25 cellular contexts compared by ENCODE assay signal in the genomic region with DNA sequence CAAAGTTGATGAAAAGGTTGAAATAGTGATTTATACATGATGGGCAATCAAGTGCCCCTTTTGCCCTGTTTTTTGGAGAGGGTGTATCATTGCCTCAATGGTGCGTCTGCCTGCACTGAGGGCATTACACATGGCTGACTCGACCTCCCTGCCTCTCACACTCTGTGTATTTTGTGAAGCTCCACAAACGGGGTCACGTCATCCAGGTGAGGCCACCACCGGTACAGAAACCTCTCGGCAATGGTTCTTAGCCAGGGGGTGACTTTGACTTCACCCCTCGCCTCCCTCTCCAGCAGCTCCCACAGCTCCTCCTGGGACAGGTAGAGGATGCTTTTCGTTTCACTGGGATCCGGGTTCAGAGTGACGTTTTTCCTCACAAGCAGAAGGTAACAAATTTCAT. TPM values are rescaled to one million over a fixed set of nuclear protein-coding genes. Genes with fewer than 3 reads are reported as not detected.
DNase-seq lines count a peak whose midpoint lies in the region; ATAC-seq, FAIRE-seq and TF ChIP-seq lines count a peak whose summit lies in the region.
"Had no signal": no experiment of that assay in that cellular context is flagged by ENCODE, and none has a peak within 500 bp of the region (broad histone marks: within the 10 kb centered on the region; RNA-seq: fewer than 3 reads in every experiment).

No MANE protein-coding gene starts in this region.

- no peak for ATAC-seq in activated T-cell treated with anti-CD3 and anti-CD28 coated beads, Interleukin-2, amount 50 U/mL, for 4 hours
- no peak for ATAC-seq in A549
- no peak for ATAC-seq in PC-3
- ATAC-seq in naive thymus-derived CD4-positive, alpha-beta T cell = no peak

- no peak overlapping the region for H3K4me3 ChIP-seq in A549
- no peak overlapping the region for H3K4me3 ChIP-seq in PC-3 (ENCODE audit: low read length)
- no peak overlapping the region for H3K4me3 ChIP-seq in naive thymus-derived CD4-positive, alpha-beta T cell (ENCODE audit: low read length)
- H3K4me3 ChIP-seq in mesendoderm (ENCODE audit: low read length) = no peak overlapping the region

- H3K18ac ChIP-seq in mesendoderm (ENCODE audit: low read length) = no peak overlapping the region

- H3K4ac ChIP-seq in mesendoderm (ENCODE audit: low read depth, low read length) = no peak overlapping the region

- POLR2A ChIA-PET in A549 (lab: Yijun Ruan, JAX) = no interaction called here
- POLR2A ChIA-PET in PC-3 (lab: Charles Lee; ENCODE audit: unreplicated experiment) = no interaction called here
- POLR2A ChIA-PET in naive thymus-derived CD4-positive, alpha-beta T cell (lab: Charles Lee) = interaction anchor here (0.6 kb wide), 1 partner anchor 29 kb away, joined by 3 read pairs; no protein-coding TSS in a partner anchor

- TF ChIP-seq POLR2A in A549 (IDR thresholded peaks at IDR 0.05; ENCODE audit: low read length) = no peak

- H2BK120ac ChIP-seq in mesendoderm (ENCODE audit: low read depth, low read length) = no peak overlapping the region

- no peaks in the 10 kb centered on the region for H3K79me1 ChIP-seq in mesendoderm (ENCODE audit: low read length)

- FAIRE-seq in A549 (lab: Jason Lieb, UNC) = no peak

- no peak overlapping the region for H3K4me3 Mint-ChIP-seq in activated T-cell treated with anti-CD3 and anti-CD28 coated beads, Interleukin-2, amount 50 U/mL, for 24 hours
- H3K4me3 Mint-ChIP-seq in activated T-cell treated with anti-CD3 and anti-CD28 coated beads, Interleukin-2, amount 50 U/mL, for 4 hours = no peak overlapping the region
- peak overlapping the region; percentile 79 for H3K4me3 Mint-ChIP-seq in endothelial cell (ENCODE audit: unreplicated experiment)
- no peak overlapping the region for H3K4me3 Mint-ChIP-seq in naive thymus-derived CD4-positive, alpha-beta T cell
- H3K4me3 Mint-ChIP-seq: CD4-positive, CD25-positive, alpha-beta regulatory T cell; HFFc6 had no signal

- H3K79me2 ChIP-seq in PC-3 (ENCODE audit: low read length) (no peaks in the 10 kb centered on the region), mesendoderm (ENCODE audit: control insufficient read depth, insufficient read depth, low read length) (no peaks in the 10 kb centered on the region)

- no peak overlapping the region for H4K8ac ChIP-seq in mesendoderm (ENCODE audit: low read depth, low read length)

- intact Hi-C loops in PC-3 (cut with micrococcal nuclease) = no loop called here
- intact Hi-C loops in naive thymus-derived CD4-positive, alpha-beta T cell (cut with micrococcal nuclease) = no loop called here

- H3K27ac Mint-ChIP-seq in activated T-cell treated with anti-CD3 and anti-CD28 coated beads, Interleukin-2, amount 50 U/mL, for 24 hours = peak overlapping the region; percentile 35
- H3K27ac Mint-ChIP-seq in endothelial cell (ENCODE audit: unreplicated experiment) = no peak overlapping the region
- H3K27ac Mint-ChIP-seq in naive thymus-derived CD4-positive, alpha-beta T cell = peak overlapping the region in 3 of 9 donors; percentile 2 to 50 (median 47)
- H3K27ac Mint-ChIP-seq: CD4-positive, CD25-positive, alpha-beta regulatory T cell; HFFc6 had no signal

- no peak overlapping the region for H3K56ac ChIP-seq in mesendoderm (ENCODE audit: low read length)

- no peaks in the 10 kb centered on the region for H3K27me3 ChIP-seq in PC-3 (ENCODE audit: low read length)
- H3K27me3 ChIP-seq in naive thymus-derived CD4-positive, alpha-beta T cell (ENCODE audit: control insufficient read depth in 2 of 2, insufficient read depth in 2 of 2, low read length in 2 of 2) = no peaks in the 10 kb centered on the region
- no peaks in the 10 kb centered on the region for H3K27me3 ChIP-seq in mesendoderm (ENCODE audit: insufficient read depth, low read length, poor library complexity)
- H3K27me3 ChIP-seq: BE2C had no signal

- no peak overlapping the region for H4K5ac ChIP-seq in mesendoderm (ENCODE audit: low read length)

- H3K4me1 ChIP-seq in A549 = no peaks in the 10 kb centered on the region
- no peaks in the 10 kb centered on the region for H3K4me1 ChIP-seq in PC-3 (ENCODE audit: insufficient read depth, low read length)
- H3K4me1 ChIP-seq in naive thymus-derived CD4-positive, alpha-beta T cell (ENCODE audit: control insufficient read depth in 2 of 2, insufficient read depth in 2 of 2, low read length in 2 of 2) = no peaks in the 10 kb centered on the region
- no peaks in the 10 kb centered on the region for H3K4me1 ChIP-seq in mesendoderm (ENCODE audit: control insufficient read depth, low read depth, low read length)
- H3K4me1 ChIP-seq: BE2C had no signal

- no peak overlapping the region for H2BK15ac ChIP-seq in mesendoderm (replicated peaks; ENCODE audit: low read depth)

- no peak overlapping the region for H2AFZ ChIP-seq in PC-3 (ENCODE audit: low read length)

- H3K9me2 ChIP-seq in PC-3 (replicated peaks; ENCODE audit: low read length) = no peaks in the 10 kb centered on the region

- no peak overlapping the region for H3K27ac ChIP-seq in A549
- H3K27ac ChIP-seq in PC-3 (ENCODE audit: low read length) = no peak overlapping the region
- no peak overlapping the region for H3K27ac ChIP-seq in naive thymus-derived CD4-positive, alpha-beta T cell (ENCODE audit: low read depth, low read length)
- H3K27ac ChIP-seq in mesendoderm (ENCODE audit: low read depth, low read length) = no peak overlapping the region

- WGBS in A549 (ENCODE audit: missing lambda C conversion rate) = 92% methylated on average over 10 of the region's 10 CpGs
- no CpG with 5 or more reads among the region's 10 CpGs for WGBS in mesendoderm (ENCODE audit: extremely low coverage, insufficient coverage, low lambda C conversion rate)

- DNase-seq in activated T-cell treated with anti-CD3 and anti-CD28 coated beads, Interleukin-2, amount 50 U/mL, for 24 hours = no peak
- DNase-seq in activated T-cell treated with anti-CD3 and anti-CD28 coated beads, Interleukin-2, amount 50 U/mL, for 4 hours = no peak
- no peak for DNase-seq in A549 (ENCODE audit: low read depth in 1 of 2, low spot score in 1 of 2)
- no peak for DNase-seq in PC-3
- DNase-seq in endothelial cell (ENCODE audit: low spot score) = no peak
- no peak for DNase-seq in NCI-H146 (lab: John Stamatoyannopoulos, UW)
- no peak for DNase-seq in naive thymus-derived CD4-positive, alpha-beta T cell
- no peak for DNase-seq in mesendoderm
- DNase-seq: 8988T; BE2C; CD4-positive, CD25-positive, alpha-beta regulatory T cell; DMS153; GF-D8; H7; HFFc6; KBM-7; NCI-H1105 treated with DMSO at 0.1 percent for 48 hours; NCI-H1694 treated with DMSO at 0.1 percent for 48 hours; NCI-H2107; NCI-H2227 treated with DMSO at 0.1 percent for 48 hours; NCI-H510A treated with DMSO at 0.1 percent for 48 hours; NCI-H774; SHP77 had no signal

- no peak for TF ChIP-seq RAD21 in A549 (conservative IDR thresholded peaks at IDR 0.05 in 1 of 2, IDR thresholded peaks at IDR 0.05 in 1 of 2)

- TF ChIP-seq CTCF in A549 (IDR thresholded peaks at IDR 0.05) (no peak), PC-3 (conservative IDR thresholded peaks at IDR 0.05; ENCODE audit: low read depth, low read length) (no peak), endothelial cell (IDR thresholded peaks at IDR 0.05; ENCODE audit: unreplicated experiment) (no peak)

- H3K9me3 ChIP-seq in A549 (no peaks in the 10 kb centered on the region), PC-3 (ENCODE audit: low read length) (no peaks in the 10 kb centered on the region)
- no peaks in the 10 kb centered on the region for H3K9me3 ChIP-seq in naive thymus-derived CD4-positive, alpha-beta T cell (ENCODE audit: control insufficient read depth in 2 of 3, low read length in 3 of 3)
- H3K9me3 ChIP-seq: BE2C had no signal

- H3K36me3 ChIP-seq in PC-3 (ENCODE audit: low read depth, low read length) = peaks cover 10% of the 10 kb centered on the region
- peaks cover 10 to 46% (median 19%) of the 10 kb centered on the region in 3 experiments for H3K36me3 ChIP-seq in naive thymus-derived CD4-positive, alpha-beta T cell (ENCODE audit: control insufficient read depth in 2 of 3, insufficient read depth in 3 of 3, low read length in 3 of 3)
- peaks cover 26% of the 10 kb centered on the region for H3K36me3 ChIP-seq in mesendoderm (ENCODE audit: control insufficient read depth, insufficient read depth, low read length)

- no peak overlapping the region for H2AK5ac ChIP-seq in mesendoderm (ENCODE audit: low read length)

- no peaks in the 10 kb centered on the region for H3K9me3 Mint-ChIP-seq in activated T-cell treated with anti-CD3 and anti-CD28 coated beads, Interleukin-2, amount 50 U/mL, for 24 hours
- no peaks in the 10 kb centered on the region for H3K9me3 Mint-ChIP-seq in activated T-cell treated with anti-CD3 and anti-CD28 coated beads, Interleukin-2, amount 50 U/mL, for 4 hours
- no peaks in the 10 kb centered on the region for H3K9me3 Mint-ChIP-seq in endothelial cell (ENCODE audit: unreplicated experiment)
- no peaks in the 10 kb centered on the region for H3K9me3 Mint-ChIP-seq in naive thymus-derived CD4-positive, alpha-beta T cell
- H3K9me3 Mint-ChIP-seq: CD4-positive, CD25-positive, alpha-beta regulatory T cell; HFFc6 had no signal

- H3K4me2 ChIP-seq in A549 (no peak overlapping the region), PC-3 (ENCODE audit: low read length) (no peak overlapping the region), mesendoderm (ENCODE audit: low read length) (no peak overlapping the region)

- no peak overlapping the region for H2BK5ac ChIP-seq in mesendoderm (ENCODE audit: low read length)

- CTCF ChIA-PET in A549 (lab: Yijun Ruan, JAX) = interaction anchor here (1.1 to 2.8 kb wide), 2 partner anchors 11 to 17 kb away, joined by 4 to 6 read pairs; no protein-coding TSS in a partner anchor
- CTCF ChIA-PET in PC-3 (lab: Charles Lee) = no interaction called here
- CTCF ChIA-PET in naive thymus-derived CD4-positive, alpha-beta T cell (lab: Charles Lee) = no interaction called here

- no peak for TF ChIP-seq EP300 in A549 (IDR thresholded peaks at IDR 0.05)

- H4K20me1 ChIP-seq in PC-3 (ENCODE audit: low read length) = no peaks in the 10 kb centered on the region

- no peaks in the 10 kb centered on the region for H3F3A ChIP-seq in PC-3 (ENCODE audit: low read length, unreplicated experiment)

- no peak overlapping the region for H3K9ac ChIP-seq in PC-3 (ENCODE audit: low read length)
- H3K9ac ChIP-seq in mesendoderm (ENCODE audit: low read length) = no peak overlapping the region

- no peak overlapping the region for H3K23ac ChIP-seq in mesendoderm (ENCODE audit: low read length)

- no peaks in the 10 kb centered on the region for H3K27me3 Mint-ChIP-seq in activated T-cell treated with anti-CD3 and anti-CD28 coated beads, Interleukin-2, amount 50 U/mL, for 24 hours
- H3K27me3 Mint-ChIP-seq in activated T-cell treated with anti-CD3 and anti-CD28 coated beads, Interleukin-2, amount 50 U/mL, for 4 hours (ENCODE audit: low read depth) = no peaks in the 10 kb centered on the region
- H3K27me3 Mint-ChIP-seq in endothelial cell (ENCODE audit: unreplicated experiment) = no peaks in the 10 kb centered on the region
- no peaks in the 10 kb centered on the region for H3K27me3 Mint-ChIP-seq in naive thymus-derived CD4-positive, alpha-beta T cell
- H3K27me3 Mint-ChIP-seq: CD4-positive, CD25-positive, alpha-beta regulatory T cell had no signal

- no peaks in the 10 kb centered on the region for H3K4me1 Mint-ChIP-seq in activated T-cell treated with anti-CD3 and anti-CD28 coated beads, Interleukin-2, amount 50 U/mL, for 24 hours (ENCODE audit: low read depth)
- H3K4me1 Mint-ChIP-seq in activated T-cell treated with anti-CD3 and anti-CD28 coated beads, Interleukin-2, amount 50 U/mL, for 4 hours (ENCODE audit: low read depth) = no peaks in the 10 kb centered on the region
- H3K4me1 Mint-ChIP-seq in endothelial cell (ENCODE audit: unreplicated experiment) = no peaks in the 10 kb centered on the region
- no peaks in the 10 kb centered on the region for H3K4me1 Mint-ChIP-seq in naive thymus-derived CD4-positive, alpha-beta T cell
- H3K4me1 Mint-ChIP-seq: CD4-positive, CD25-positive, alpha-beta regulatory T cell had no signal

- BruUV-seq in PC-3 (replicated peaks; lab: Mats Ljungman, UMichigan) = TSS peak; percentile 6

- peaks cover 88% of the 10 kb centered on the region for H3K36me3 Mint-ChIP-seq in activated T-cell treated with anti-CD3 and anti-CD28 coated beads, Interleukin-2, amount 50 U/mL, for 24 hours (ENCODE audit: low read depth)
- H3K36me3 Mint-ChIP-seq in activated T-cell treated with anti-CD3 and anti-CD28 coated beads, Interleukin-2, amount 50 U/mL, for 4 hours (ENCODE audit: insufficient read depth) = peaks cover 48% of the 10 kb centered on the region
- peaks cover 38% of the 10 kb centered on the region for H3K36me3 Mint-ChIP-seq in endothelial cell (ENCODE audit: low read depth, unreplicated experiment)
- peaks cover 11 to 46% (median 14%) of the 10 kb centered on the region in 5 donors for H3K36me3 Mint-ChIP-seq in naive thymus-derived CD4-positive, alpha-beta T cell

RNA-seq across cellular contexts. Expression of a gene that starts 6.3 kb away (rescaled TPM):
- not detected for total RNA-seq in activated T-cell treated with anti-CD3 and anti-CD28 coated beads, Interleukin-2, amount 50 U/mL, for 4 hours
- polyA plus RNA-seq in A549 (2011; rRNA removed) (not detected in 2 replicates), A549 (2017; fragmentation: RNase III; extraction: RNeasy Plus Mini Kit Qiagen cat#74134 plus additional on column Dnase treatment) (not detected in 3 replicates)
- polyA plus RNA-seq in A549 (2012; cell fraction: cytosol; rRNA removed) = not detected in 2 replicates
- not detected in 2 replicates for polyA plus RNA-seq in A549 (2012; cell fraction: nucleus; rRNA removed)
- polyA minus RNA-seq in A549 (2011; rRNA and poly(A)+ RNA removed) = not detected in 2 replicates
- total RNA-seq in PC-3 (2014; rRNA removed) (not detected in 2 replicates), endothelial cell (ENCODE audit: unreplicated experiment) (not detected)
- total RNA-seq in naive thymus-derived CD4-positive, alpha-beta T cell = not detected
- polyA plus RNA-seq in naive thymus-derived CD4-positive, alpha-beta T cell = not detected
- polyA plus RNA-seq in mesendoderm (2013, experiment 1 of 2) = not detected
- polyA plus RNA-seq in mesendoderm (2013, experiment 2 of 2) = not detected
- total RNA-seq: CD4-positive, CD25-positive, alpha-beta regulatory T cell; Daoy; H7; HFFc6; OCI-LY7 had no signal
- polyA plus RNA-seq: CD4-positive, CD25-positive, alpha-beta regulatory T cell had no signal

RNA-seq across cellular contexts. Expression of a gene that starts 29.6 kb away (rescaled TPM):
- total RNA-seq in activated T-cell treated with anti-CD3 and anti-CD28 coated beads, Interleukin-2, amount 50 U/mL, for 4 hours = 10 to 100 TPM; 38.9 to 46.8 (median 44.6) TPM
- polyA plus RNA-seq in A549 (2011; rRNA removed) (38.2 and 55.8 TPM in 2 replicates), A549 (2017; fragmentation: RNase III; extraction: RNeasy Plus Mini Kit Qiagen cat#74134 plus additional on column Dnase treatment) (42.4 to 65.0 TPM (median 57.1 TPM) in 3 replicates)
- polyA plus RNA-seq in A549 (2012; cell fraction: cytosol; rRNA removed) = 20.4 and 20.7 TPM in 2 replicates
- polyA plus RNA-seq in A549 (2012; cell fraction: nucleus; rRNA removed) = 14.8 and 25.5 TPM in 2 replicates
- polyA minus RNA-seq in A549 (2011; rRNA and poly(A)+ RNA removed) = 14.8 and 15.1 TPM in 2 replicates
- total RNA-seq in PC-3 (2014; rRNA removed) (21.9 and 30.2 TPM in 2 replicates), endothelial cell (ENCODE audit: unreplicated experiment) (52.7 TPM)
- total RNA-seq in naive thymus-derived CD4-positive, alpha-beta T cell = 100 to 1,000 TPM in 2 of 5 experiments, 10 to 100 TPM in 3; 23.4 to 159 (median 44.9) TPM
- 10 to 100 TPM; 26.8 to 34.6 TPM for polyA plus RNA-seq in naive thymus-derived CD4-positive, alpha-beta T cell
- polyA plus RNA-seq in mesendoderm (2013, experiment 1 of 2) = 131 TPM
- 142 TPM for polyA plus RNA-seq in mesendoderm (2013, experiment 2 of 2)

RNA-seq across cellular contexts. Expression of a gene that starts 31.1 kb away (rescaled TPM):
- total RNA-seq in activated T-cell treated with anti-CD3 and anti-CD28 coated beads, Interleukin-2, amount 50 U/mL, for 4 hours = 100 to 1,000 TPM; 223 to 244 (median 226) TPM
- polyA plus RNA-seq in A549 (2011; rRNA removed) = 60.7 and 104 TPM in 2 replicates
- polyA plus RNA-seq in A549 (2012; cell fraction: cytosol; rRNA removed) = 28.3 and 43.8 TPM in 2 replicates
- polyA plus RNA-seq in A549 (2012; cell fraction: nucleus; rRNA removed) = 41.6 and 66.0 TPM in 2 replicates
- 67.8 to 79.5 TPM (median 75.2 TPM) in 3 replicates for polyA plus RNA-seq in A549 (2017; fragmentation: RNase III; extraction: RNeasy Plus Mini Kit Qiagen cat#74134 plus additional on column Dnase treatment)
- 60.5 and 73.4 TPM in 2 replicates for polyA minus RNA-seq in A549 (2011; rRNA and poly(A)+ RNA removed)
- total RNA-seq in PC-3 (2014; rRNA removed) = 44.6 and 62.0 TPM in 2 replicates
- total RNA-seq in endothelial cell (ENCODE audit: unreplicated experiment) = 46.2 TPM
- 10 to 100 TPM; 39.0 to 81.8 (median 45.2) TPM for total RNA-seq in naive thymus-derived CD4-positive, alpha-beta T cell
- 10 to 100 TPM; 17.4 to 23.4 TPM for polyA plus RNA-seq in naive thymus-derived CD4-positive, alpha-beta T cell
- 66.3 TPM for polyA plus RNA-seq in mesendoderm (2013, experiment 1 of 2)
- 64.8 TPM for polyA plus RNA-seq in mesendoderm (2013, experiment 2 of 2)

RNA-seq across cellular contexts. Expression of a gene that starts 36.8 kb away (rescaled TPM):
- 10 to 100 TPM; 10.5 to 13.5 (median 12.2) TPM for total RNA-seq in activated T-cell treated with anti-CD3 and anti-CD28 coated beads, Interleukin-2, amount 50 U/mL, for 4 hours
- polyA plus RNA-seq in A549 (2011; rRNA removed) = 7.1 and 7.3 TPM in 2 replicates
- polyA plus RNA-seq in A549 (2012; cell fraction: cytosol; rRNA removed) = 5.0 and 5.4 TPM in 2 replicates
- 11.0 and 12.9 TPM in 2 replicates for polyA plus RNA-seq in A549 (2012; cell fraction: nucleus; rRNA removed)
- 5.6 to 6.2 TPM (median 5.9 TPM) in 3 replicates for polyA plus RNA-seq in A549 (2017; fragmentation: RNase III; extraction: RNeasy Plus Mini Kit Qiagen cat#74134 plus additional on column Dnase treatment)
- 18.1 and 20.0 TPM in 2 replicates for polyA minus RNA-seq in A549 (2011; rRNA and poly(A)+ RNA removed)
- total RNA-seq in PC-3 (2014; rRNA removed) = 4.5 and 7.1 TPM in 2 replicates
- total RNA-seq in endothelial cell (ENCODE audit: unreplicated experiment) = 32.6 TPM
- total RNA-seq in naive thymus-derived CD4-positive, alpha-beta T cell = 10 to 100 TPM; 30.3 to 52.6 (median 43.4) TPM
- polyA plus RNA-seq in naive thymus-derived CD4-positive, alpha-beta T cell = 10 to 100 TPM; 16.9 to 28.1 TPM
- polyA plus RNA-seq in mesendoderm (2013, experiment 1 of 2) = 5.2 TPM
- polyA plus RNA-seq in mesendoderm (2013, experiment 2 of 2) = 5.4 TPM
